In genomic region chr10:31999261-31999660, GRCh38 we compare ENCODE assay signal across 26 cellular contexts.
"Had no signal": no experiment of that assay in that cellular context is flagged by ENCODE, and none has a peak within 500 bp of the region (broad histone marks: within the 10 kb centered on the region; RNA-seq: fewer than 3 reads in every experiment).

No MANE protein-coding gene starts in this region.

- H3K4me3 ChIP-seq: cardiac muscle cell, gastroesophageal sphincter, heart right ventricle, ovary, psoas muscle, stomach had no signal

- H3K27me3 Mint-ChIP-seq: activated naive CD4-positive, alpha-beta T cell treated with anti-CD3 and anti-CD28 coated beads, Interleukin-2, amount 10 ng/mL, durations not matched to agents 7 days and 5 days; dendritic cell treated with granulocyte-macrophage colony-stimulating factor and Interleukin-4, amounts not matched to agents 40 ng/mL and 50 ng/mL, for 4 days; naive thymus-derived CD8-positive, alpha-beta T cell; T-cell had no signal

- DNase-seq: activated CD4-positive, alpha-beta T cell treated with anti-CD3 and anti-CD28 coated beads for 48 hours; activated CD4-positive, CD25-positive, alpha-beta regulatory T cell; activated CD8-positive, alpha-beta T cell treated with anti-CD3 and anti-CD28 coated beads, Interleukin-2, amount 10 ng/mL, durations not matched to agents 7 days and 5 days; activated effector memory CD4-positive, alpha-beta T cell treated with Interleukin-2 at 50 U/mL for 16 hours; activated naive CD4-positive, alpha-beta T cell treated with anti-CD3 and anti-CD28 coated beads, Interleukin-2, amount 10 ng/mL, durations not matched to agents 7 days and 5 days; activated T-cell treated with anti-CD3 and anti-CD28 coated beads, Interleukin-2, amount 50 U/mL, for 4 hours; effector CD8-positive, alpha-beta T cell; heart right ventricle; immature natural killer cell; left cardiac atrium; mesenchymal stem cell; naive thymus-derived CD8-positive, alpha-beta T cell; ovary; psoas muscle; right cardiac atrium; small intestine; stimulated activated CD4-positive, alpha-beta T cell treated with anti-CD3 and anti-CD28 coated beads, Interleukin-4, amount 100 ng/mL, for 1 hour; stomach; T-cell; T-helper 9 cell; trophoblast cell had no signal

- H3K27ac ChIP-seq: cardiac muscle cell, gastroesophageal sphincter, heart right ventricle, ovary, psoas muscle, stomach had no signal

- H3K9me3 ChIP-seq: gastroesophageal sphincter, heart right ventricle, ovary, psoas muscle, stomach had no signal

- H3K27ac Mint-ChIP-seq: activated CD8-positive, alpha-beta T cell treated with anti-CD3 and anti-CD28 coated beads, Interleukin-2, amount 10 ng/mL, durations not matched to agents 7 days and 5 days; activated naive CD4-positive, alpha-beta T cell treated with anti-CD3 and anti-CD28 coated beads, Interleukin-2, amount 10 ng/mL, durations not matched to agents 7 days and 5 days; dendritic cell treated with granulocyte-macrophage colony-stimulating factor and Interleukin-4, amounts not matched to agents 40 ng/mL and 50 ng/mL, for 4 days; stimulated activated effector memory CD8-positive, alpha-beta T cell treated with anti-CD3 and anti-CD28 coated beads, Interleukin-12 subunit alpha, Interleukin-12 subunit beta, amount 100 ng/mL, for 72 hours; T-cell had no signal

- H3K27me3 ChIP-seq: cardiac muscle cell, gastroesophageal sphincter, heart right ventricle, ovary, stomach had no signal

- H3K36me3 Mint-ChIP-seq: activated naive CD4-positive, alpha-beta T cell treated with anti-CD3 and anti-CD28 coated beads, Interleukin-2, amount 10 ng/mL, durations not matched to agents 7 days and 5 days; immature natural killer cell; naive thymus-derived CD8-positive, alpha-beta T cell; stimulated activated effector memory CD8-positive, alpha-beta T cell treated with anti-CD3 and anti-CD28 coated beads, Interleukin-12 subunit alpha, Interleukin-12 subunit beta, amount 100 ng/mL, for 72 hours; T-cell had no signal

- H3K36me3 ChIP-seq: cardiac muscle cell, gastroesophageal sphincter, heart right ventricle, ovary, stomach had no signal

- H3K9me3 Mint-ChIP-seq: activated naive CD4-positive, alpha-beta T cell treated with anti-CD3 and anti-CD28 coated beads, Interleukin-2, amount 10 ng/mL, durations not matched to agents 7 days and 5 days; activated T-cell treated with anti-CD3 and anti-CD28 coated beads, Interleukin-2, amount 50 U/mL, for 4 hours; dendritic cell treated with granulocyte-macrophage colony-stimulating factor and Interleukin-4, amounts not matched to agents 40 ng/mL and 50 ng/mL, for 4 days; immature natural killer cell; naive thymus-derived CD8-positive, alpha-beta T cell; stimulated activated effector memory CD8-positive, alpha-beta T cell treated with anti-CD3 and anti-CD28 coated beads, Interleukin-12 subunit alpha, Interleukin-12 subunit beta, amount 100 ng/mL, for 72 hours; T-cell had no signal

- ATAC-seq: activated CD8-positive, alpha-beta T cell treated with anti-CD3 and anti-CD28 coated beads, Interleukin-2, amount 10 ng/mL, durations not matched to agents 7 days and 5 days; activated T-cell treated with anti-CD3 and anti-CD28 coated beads, Interleukin-2, amount 50 U/mL, for 4 hours; esophagus mucosa; gastroesophageal sphincter; heart right ventricle; left cardiac atrium; naive thymus-derived CD8-positive, alpha-beta T cell; psoas muscle; right cardiac atrium; stimulated activated effector memory CD8-positive, alpha-beta T cell treated with anti-CD3 and anti-CD28 coated beads, Interleukin-12 subunit alpha, Interleukin-12 subunit beta, amount 100 ng/mL, for 72 hours; T-cell had no signal

- H3K4me3 Mint-ChIP-seq: activated CD8-positive, alpha-beta T cell treated with anti-CD3 and anti-CD28 coated beads, Interleukin-2, amount 10 ng/mL, durations not matched to agents 7 days and 5 days; activated naive CD4-positive, alpha-beta T cell treated with anti-CD3 and anti-CD28 coated beads, Interleukin-2, amount 10 ng/mL, durations not matched to agents 7 days and 5 days; activated T-cell treated with anti-CD3 and anti-CD28 coated beads, Interleukin-2, amount 50 U/mL, for 4 hours; dendritic cell treated with granulocyte-macrophage colony-stimulating factor and Interleukin-4, amounts not matched to agents 40 ng/mL and 50 ng/mL, for 4 days; immature natural killer cell; naive thymus-derived CD8-positive, alpha-beta T cell; stimulated activated effector memory CD8-positive, alpha-beta T cell treated with anti-CD3 and anti-CD28 coated beads, Interleukin-12 subunit alpha, Interleukin-12 subunit beta, amount 100 ng/mL, for 72 hours; T-cell had no signal

- FAIRE-seq: small intestine had no signal
